2 cellular contexts compared by ENCODE assay signal in the genomic region with DNA sequence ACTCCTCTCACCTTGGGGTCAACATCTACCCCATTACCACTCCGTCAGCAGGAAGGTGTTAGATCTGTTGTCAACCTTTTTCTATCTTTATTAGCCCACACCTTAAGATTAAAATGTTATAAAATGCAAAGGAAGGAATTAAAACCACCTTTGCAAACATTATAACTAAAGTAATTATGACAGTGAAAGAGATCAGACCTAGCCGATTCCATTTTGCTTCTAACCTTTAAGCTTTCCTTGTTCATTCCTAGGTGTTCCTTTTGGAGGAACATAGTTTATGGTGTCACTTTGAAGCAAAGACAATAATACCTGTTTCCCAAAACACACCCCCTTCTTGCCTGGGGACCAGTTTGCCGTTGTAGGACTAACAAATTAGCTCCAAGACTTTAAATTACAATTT.
TF ChIP-seq lines count a peak whose summit lies in the region.

No MANE protein-coding gene starts in this region.

TF ChIP-seq in GM23338, 12 proteins besides CTCF, POLR2A, EP300 and RAD21 (continues in another document):
- TF ChIP-seq JUNB (IDR thresholded peaks at IDR 0.05; ENCODE audit: unreplicated experiment) (no peak), EZH2phosphoT487 (IDR thresholded peaks at IDR 0.05; ENCODE audit: unreplicated experiment) (no peak), ETS1 (IDR thresholded peaks at IDR 0.05) (no peak), EZH2 (IDR thresholded peaks at IDR 0.05; ENCODE audit: low read depth, unreplicated experiment) (no peak), CREB1 (CRISPR knock-in tag; IDR thresholded peaks at IDR 0.05; ENCODE audit: low read depth) (no peak), STAT1 (IDR thresholded peaks at IDR 0.05; ENCODE audit: unreplicated experiment) (no peak), NANOG (IDR thresholded peaks at IDR 0.05; ENCODE audit: borderline replicate concordance) (no peak), POLR2AphosphoS5 (IDR thresholded peaks at IDR 0.05; ENCODE audit: low read depth) (no peak), ZNF331 (CRISPR knock-in tag; IDR thresholded peaks at IDR 0.05; ENCODE audit: low read depth) (no peak), ZNF114 (CRISPR knock-in tag; IDR thresholded peaks at IDR 0.05) (no peak)
- TF ChIP-seq, protein P1, sequence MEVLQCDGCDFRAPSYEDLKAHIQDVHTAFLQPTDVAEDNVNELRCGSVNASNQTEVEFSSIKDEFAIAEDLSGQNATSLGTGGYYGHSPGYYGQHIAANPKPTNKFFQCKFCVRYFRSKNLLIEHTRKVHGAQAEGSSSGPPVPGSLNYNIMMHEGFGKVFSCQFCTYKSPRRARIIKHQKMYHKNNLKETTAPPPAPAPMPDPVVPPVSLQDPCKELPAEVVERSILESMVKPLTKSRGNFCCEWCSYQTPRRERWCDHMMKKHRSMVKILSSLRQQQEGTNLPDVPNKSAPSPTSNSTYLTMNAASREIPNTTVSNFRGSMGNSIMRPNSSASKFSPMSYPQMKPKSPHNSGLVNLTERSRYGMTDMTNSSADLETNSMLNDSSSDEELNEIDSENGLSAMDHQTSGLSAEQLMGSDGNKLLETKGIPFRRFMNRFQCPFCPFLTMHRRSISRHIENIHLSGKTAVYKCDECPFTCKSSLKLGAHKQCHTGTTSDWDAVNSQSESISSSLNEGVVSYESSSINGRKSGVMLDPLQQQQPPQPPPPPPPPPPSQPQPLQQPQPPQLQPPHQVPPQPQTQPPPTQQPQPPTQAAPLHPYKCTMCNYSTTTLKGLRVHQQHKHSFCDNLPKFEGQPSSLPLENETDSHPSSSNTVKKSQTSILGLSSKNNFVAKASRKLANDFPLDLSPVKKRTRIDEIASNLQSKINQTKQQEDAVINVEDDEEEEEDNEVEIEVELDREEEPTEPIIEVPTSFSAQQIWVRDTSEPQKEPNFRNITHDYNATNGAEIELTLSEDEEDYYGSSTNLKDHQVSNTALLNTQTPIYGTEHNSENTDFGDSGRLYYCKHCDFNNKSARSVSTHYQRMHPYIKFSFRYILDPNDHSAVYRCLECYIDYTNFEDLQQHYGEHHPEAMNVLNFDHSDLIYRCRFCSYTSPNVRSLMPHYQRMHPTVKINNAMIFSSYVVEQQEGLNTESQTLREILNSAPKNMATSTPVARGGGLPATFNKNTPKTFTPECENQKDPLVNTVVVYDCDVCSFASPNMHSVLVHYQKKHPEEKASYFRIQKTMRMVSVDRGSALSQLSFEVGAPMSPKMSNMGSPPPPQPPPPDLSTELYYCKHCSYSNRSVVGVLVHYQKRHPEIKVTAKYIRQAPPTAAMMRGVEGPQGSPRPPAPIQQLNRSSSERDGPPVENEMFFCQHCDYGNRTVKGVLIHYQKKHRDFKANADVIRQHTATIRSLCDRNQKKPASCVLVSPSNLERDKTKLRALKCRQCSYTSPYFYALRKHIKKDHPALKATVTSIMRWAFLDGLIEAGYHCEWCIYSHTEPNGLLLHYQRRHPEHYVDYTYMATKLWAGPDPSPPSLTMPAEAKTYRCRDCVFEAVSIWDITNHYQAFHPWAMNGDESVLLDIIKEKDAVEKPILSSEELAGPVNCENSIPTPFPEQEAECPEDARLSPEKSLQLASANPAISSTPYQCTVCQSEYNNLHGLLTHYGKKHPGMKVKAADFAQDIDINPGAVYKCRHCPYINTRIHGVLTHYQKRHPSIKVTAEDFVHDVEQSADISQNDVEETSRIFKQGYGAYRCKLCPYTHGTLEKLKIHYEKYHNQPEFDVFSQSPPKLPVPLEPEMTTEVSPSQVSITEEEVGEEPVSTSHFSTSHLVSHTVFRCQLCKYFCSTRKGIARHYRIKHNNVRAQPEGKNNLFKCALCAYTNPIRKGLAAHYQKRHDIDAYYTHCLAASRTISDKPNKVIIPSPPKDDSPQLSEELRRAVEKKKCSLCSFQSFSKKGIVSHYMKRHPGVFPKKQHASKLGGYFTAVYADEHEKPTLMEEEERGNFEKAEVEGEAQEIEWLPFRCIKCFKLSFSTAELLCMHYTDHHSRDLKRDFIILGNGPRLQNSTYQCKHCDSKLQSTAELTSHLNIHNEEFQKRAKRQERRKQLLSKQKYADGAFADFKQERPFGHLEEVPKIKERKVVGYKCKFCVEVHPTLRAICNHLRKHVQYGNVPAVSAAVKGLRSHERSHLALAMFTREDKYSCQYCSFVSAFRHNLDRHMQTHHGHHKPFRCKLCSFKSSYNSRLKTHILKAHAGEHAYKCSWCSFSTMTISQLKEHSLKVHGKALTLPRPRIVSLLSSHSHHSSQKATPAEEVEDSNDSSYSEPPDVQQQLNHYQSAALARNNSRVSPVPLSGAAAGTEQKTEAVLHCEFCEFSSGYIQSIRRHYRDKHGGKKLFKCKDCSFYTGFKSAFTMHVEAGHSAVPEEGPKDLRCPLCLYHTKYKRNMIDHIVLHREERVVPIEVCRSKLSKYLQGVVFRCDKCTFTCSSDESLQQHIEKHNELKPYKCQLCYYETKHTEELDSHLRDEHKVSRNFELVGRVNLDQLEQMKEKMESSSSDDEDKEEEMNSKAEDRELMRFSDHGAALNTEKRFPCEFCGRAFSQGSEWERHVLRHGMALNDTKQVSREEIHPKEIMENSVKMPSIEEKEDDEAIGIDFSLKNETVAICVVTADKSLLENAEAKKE (CRISPR knock-in tag; IDR thresholded peaks at IDR 0.05): no peak

TF ChIP-seq in H1, 55 proteins besides CTCF, POLR2A, EP300 and RAD21:
- TF ChIP-seq USF2 (IDR thresholded peaks at IDR 0.05; ENCODE audit: low read length) (no peak), CHD7 (IDR thresholded peaks at IDR 0.05; ENCODE audit: insufficient replicate concordance, low read length) (no peak), ASH2L (IDR thresholded peaks at IDR 0.05; ENCODE audit: low read length) (no peak), KDM4A (IDR thresholded peaks at IDR 0.05; ENCODE audit: low read depth, low read length, severe bottlenecking) (no peak), SIN3A (conservative IDR thresholded peaks at IDR 0.05 in 1 of 2, IDR thresholded peaks at IDR 0.05 in 1 of 2; ENCODE audit: low read depth in 1 of 2, low read length in 2 of 2) (no peak), BRCA1 (IDR thresholded peaks at IDR 0.05; ENCODE audit: low read depth, low read length) (no peak), SUZ12 (IDR thresholded peaks at IDR 0.05; ENCODE audit: low read length) (no peak), JUND (IDR thresholded peaks at IDR 0.05; ENCODE audit: low read length) (no peak), HDAC6 (IDR thresholded peaks at IDR 0.05; ENCODE audit: low read depth, low read length) (no peak), MAFK (IDR thresholded peaks at IDR 0.05; ENCODE audit: low read depth, low read length) (no peak), PHF8 (conservative IDR thresholded peaks at IDR 0.05; ENCODE audit: low read depth, low read length) (no peak), MAX (IDR thresholded peaks at IDR 0.05) (no peak), ATF2 (IDR thresholded peaks at IDR 0.05; ENCODE audit: low read length) (no peak), CEBPB (IDR thresholded peaks at IDR 0.05; ENCODE audit: low read depth, low read length) (no peak)
